ENCODE assay signal across 8 cellular contexts in the genomic region with DNA sequence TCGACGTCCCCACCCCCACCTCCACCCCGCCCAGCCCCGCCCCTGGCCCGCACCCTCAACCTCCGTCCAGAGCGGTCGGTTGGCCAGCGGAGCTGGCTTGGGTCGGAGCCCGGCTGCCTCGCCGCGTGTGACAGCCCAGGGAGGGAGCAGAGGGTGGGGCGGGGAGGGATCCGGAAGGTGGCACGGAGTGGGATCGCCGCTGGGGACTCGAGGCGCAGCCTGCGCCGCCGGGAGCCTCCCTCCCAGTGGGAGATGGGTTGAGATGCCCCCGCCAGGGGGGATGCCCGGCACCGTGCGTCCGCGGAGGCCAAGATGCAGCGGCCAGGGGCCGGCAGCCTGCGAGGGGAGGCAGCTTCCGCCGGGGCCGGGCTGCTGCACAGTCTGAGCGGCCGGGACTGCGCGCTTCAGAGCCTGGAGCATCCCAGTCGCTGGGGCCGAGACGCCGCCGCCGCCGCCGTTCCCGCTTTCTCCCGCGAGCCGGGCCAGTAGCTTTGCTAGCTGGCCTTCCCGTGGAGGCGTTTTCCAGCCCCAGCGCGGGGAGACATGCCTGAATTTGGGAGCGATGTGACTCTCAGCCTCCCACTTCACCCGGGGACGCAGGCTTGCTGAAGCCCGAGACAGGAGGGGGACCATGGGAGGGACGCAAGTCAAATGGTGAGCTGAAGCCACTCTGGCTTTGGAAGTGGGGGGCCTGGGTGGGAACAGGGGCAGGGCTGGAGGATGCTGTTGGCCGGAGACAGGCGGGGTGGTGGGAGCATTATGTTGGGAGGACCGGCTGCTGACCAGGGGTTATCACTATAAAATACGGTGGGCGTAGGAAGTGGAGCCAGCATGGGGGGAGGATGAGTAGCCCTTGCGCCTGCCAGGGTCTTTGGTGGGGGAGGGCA. TPM values are rescaled to one million over a fixed set of nuclear protein-coding genes. Genes with fewer than 3 reads are reported as not detected.
A peak's percentile ranks its signal among the peaks of the same experiment; 100 is the strongest.
DNase-seq lines count a peak whose midpoint lies in the region; ATAC-seq and TF ChIP-seq lines count a peak whose summit lies in the region.

No MANE protein-coding gene starts in this region.

- peaks cover 29% of the 10 kb centered on the region for H3K27me3 Mint-ChIP-seq in CD8-positive, alpha-beta T cell (ENCODE audit: low read depth)
- H3K27me3 Mint-ChIP-seq in activated CD8-positive, alpha-beta T cell treated with anti-CD3 and anti-CD28 coated beads, Interleukin-2, amount 10 ng/mL, durations not matched to agents 7 days and 5 days (ENCODE audit: low read depth) = peaks cover 18% of the 10 kb centered on the region

- H3K9ac ChIP-seq in mucosa of rectum (ENCODE audit: low read depth in 1 of 2, low read length in 2 of 2) = peak overlapping the region; percentile 44 to 62

- H3K27ac ChIP-seq in CD8-positive, alpha-beta T cell (ENCODE audit: low read depth, low read length) = no peak overlapping the region
- peak overlapping the region; percentile 71 to 96 (median 90) for H3K27ac ChIP-seq in esophagus squamous epithelium
- H3K27ac ChIP-seq in mucosa of rectum (ENCODE audit: low read depth in 2 of 2, low read length in 2 of 2) = peak overlapping the region; percentile 61 to 62
- no peak overlapping the region for H3K27ac ChIP-seq in thymus (ENCODE audit: low read depth)

- DNase-seq in CD8-positive, alpha-beta T cell = peak in 2 of 7 experiments; percentile 14 to 15
- peak; percentile 22 for DNase-seq in activated CD8-positive, alpha-beta T cell treated with anti-CD3 and anti-CD28 coated beads, Interleukin-2, amount 10 ng/mL, durations not matched to agents 7 days and 5 days
- no peak for DNase-seq in esophagus squamous epithelium (lab: John Stamatoyannopoulos, UW)
- no peak for DNase-seq in NCI-H2081 (lab: John Stamatoyannopoulos, UW)

- peaks cover 7% of the 10 kb centered on the region for H3K4me1 ChIP-seq in CD8-positive, alpha-beta T cell (ENCODE audit: insufficient read depth, low read length)
- H3K4me1 ChIP-seq in esophagus squamous epithelium = peaks cover 10 to 67% (median 25%) of the 10 kb centered on the region in 3 donors
- H3K4me1 ChIP-seq in mucosa of rectum (ENCODE audit: control insufficient read depth in 2 of 2, insufficient read depth in 2 of 2, low read length in 2 of 2) = peaks cover 7 to 17% of the 10 kb centered on the region in 2 donors
- H3K4me1 ChIP-seq in thymus (ENCODE audit: control insufficient read depth, insufficient read depth, low read length) = peaks cover 5% of the 10 kb centered on the region

- H3K36me3 Mint-ChIP-seq in CD8-positive, alpha-beta T cell = no peaks in the 10 kb centered on the region
- no peaks in the 10 kb centered on the region for H3K36me3 Mint-ChIP-seq in activated CD8-positive, alpha-beta T cell treated with anti-CD3 and anti-CD28 coated beads, Interleukin-2, amount 10 ng/mL, durations not matched to agents 7 days and 5 days (ENCODE audit: low read depth)

- no peak for TF ChIP-seq CTCF in CD8-positive, alpha-beta T cell (IDR thresholded peaks at IDR 0.05)
- TF ChIP-seq CTCF in esophagus squamous epithelium (IDR thresholded peaks at IDR 0.05) = peak in 1 of 6 experiments; percentile 6

- 4 to 20% methylated on average over 6 to 28 of the region's 67 CpGs for WGBS in esophagus squamous epithelium, 2 donors
- WGBS in thymus = 6% methylated on average over 67 of the region's 67 CpGs

- no peaks in the 10 kb centered on the region for H3K9me3 Mint-ChIP-seq in CD8-positive, alpha-beta T cell
- no peaks in the 10 kb centered on the region for H3K9me3 Mint-ChIP-seq in activated CD8-positive, alpha-beta T cell treated with anti-CD3 and anti-CD28 coated beads, Interleukin-2, amount 10 ng/mL, durations not matched to agents 7 days and 5 days (ENCODE audit: insufficient read depth)

- TF ChIP-seq POLR2A in esophagus squamous epithelium (IDR thresholded peaks at IDR 0.05) = peak in 2 of 4 donors; percentile 42 to 50

- CTCF ChIA-PET in CD8-positive, alpha-beta T cell (lab: Charles Lee) = interaction anchor here (1.0 to 10.9 kb wide), 2 partner anchors 45 to 105 kb away, joined by 3 to 132 read pairs; no protein-coding TSS in a partner anchor
- CTCF ChIA-PET in activated CD8-positive, alpha-beta T cell treated with anti-CD3 and anti-CD28 coated beads, Interleukin-2, amount 10 ng/mL, durations not matched to agents 7 days and 5 days (lab: Charles Lee) = interaction anchor here (1.4 to 9.3 kb wide), 2 partner anchors 45 to 106 kb away, joined by 3 to 261 read pairs; partner anchors contain the start of genes ALG9 and DIXDC1

- H3K9me3 ChIP-seq in CD8-positive, alpha-beta T cell (ENCODE audit: low read length) = no peaks in the 10 kb centered on the region
- H3K9me3 ChIP-seq in esophagus squamous epithelium = no peaks in the 10 kb centered on the region
- no peaks in the 10 kb centered on the region for H3K9me3 ChIP-seq in mucosa of rectum (ENCODE audit: control insufficient read depth in 2 of 2, low read length in 2 of 2)
- no peaks in the 10 kb centered on the region for H3K9me3 ChIP-seq in thymus (ENCODE audit: control insufficient read depth)

- intact Hi-C loops in CD8-positive, alpha-beta T cell (cut with DNase I, micrococcal nuclease) = no loop called here
- intact Hi-C loops in esophagus squamous epithelium (cut with DNase I) = loop anchor here (5.0 kb wide), 2 partner anchors 35 to 100 kb away; partner anchors contain the start of genes CFAP68 and FDXACB1

- POLR2A ChIA-PET in CD8-positive, alpha-beta T cell (lab: Charles Lee) = no interaction called here
- POLR2A ChIA-PET in activated CD8-positive, alpha-beta T cell treated with anti-CD3 and anti-CD28 coated beads, Interleukin-2, amount 10 ng/mL, durations not matched to agents 7 days and 5 days (lab: Charles Lee) = no interaction called here

- peaks cover 7% of the 10 kb centered on the region for H3K4me1 Mint-ChIP-seq in CD8-positive, alpha-beta T cell (ENCODE audit: low read depth)
- H3K4me1 Mint-ChIP-seq in activated CD8-positive, alpha-beta T cell treated with anti-CD3 and anti-CD28 coated beads, Interleukin-2, amount 10 ng/mL, durations not matched to agents 7 days and 5 days (ENCODE audit: low read depth) = peaks cover 6% of the 10 kb centered on the region

- no peaks in the 10 kb centered on the region for H3K27me3 ChIP-seq in CD8-positive, alpha-beta T cell (ENCODE audit: insufficient read depth, low read length)
- H3K27me3 ChIP-seq in esophagus squamous epithelium = no peaks in the 10 kb centered on the region
- H3K27me3 ChIP-seq in mucosa of rectum (ENCODE audit: control insufficient read depth in 2 of 2, insufficient read depth in 2 of 2, low read length in 2 of 2) = peaks cover 0 to 5% of the 10 kb centered on the region in 2 donors
- H3K27me3 ChIP-seq in thymus (ENCODE audit: control insufficient read depth, insufficient read depth) = peaks cover 2% of the 10 kb centered on the region

- no peak overlapping the region for H3K27ac Mint-ChIP-seq in CD8-positive, alpha-beta T cell
- no peak overlapping the region for H3K27ac Mint-ChIP-seq in activated CD8-positive, alpha-beta T cell treated with anti-CD3 and anti-CD28 coated beads, Interleukin-2, amount 10 ng/mL, durations not matched to agents 7 days and 5 days

- no peaks in the 10 kb centered on the region for H3K36me3 ChIP-seq in CD8-positive, alpha-beta T cell (ENCODE audit: insufficient read depth, low read length)
- H3K36me3 ChIP-seq in esophagus squamous epithelium (peaks cover 0 to 6% (median 0%) of the 10 kb centered on the region in 3 donors), mucosa of rectum (ENCODE audit: control insufficient read depth in 2 of 2, insufficient read depth in 2 of 2, low read length in 2 of 2) (no peaks in the 10 kb centered on the region), thymus (ENCODE audit: control insufficient read depth, insufficient read depth) (no peaks in the 10 kb centered on the region)

- peak; percentile 58 for ATAC-seq in CD8-positive, alpha-beta T cell
- peak; percentile 38 for ATAC-seq in HG02870 (IDR thresholded peaks at IDR 0.05; ENCODE audit: unreplicated experiment)
- peak; percentile 85 for ATAC-seq in activated CD8-positive, alpha-beta T cell treated with anti-CD3 and anti-CD28 coated beads, Interleukin-2, amount 10 ng/mL, durations not matched to agents 7 days and 5 days
- ATAC-seq in GM19324 (IDR thresholded peaks at IDR 0.05; ENCODE audit: low FRiP score, unreplicated experiment) = no peak

- H3K4me3 ChIP-seq in CD8-positive, alpha-beta T cell (ENCODE audit: low read depth, low read length) = peak overlapping the region; percentile 36
- peak overlapping the region; percentile 61 to 89 (median 62) for H3K4me3 ChIP-seq in esophagus squamous epithelium
- peak overlapping the region; percentile 67 to 71 for H3K4me3 ChIP-seq in mucosa of rectum (ENCODE audit: low read length in 2 of 2)
- peak overlapping the region; percentile 47 for H3K4me3 ChIP-seq in thymus (ENCODE audit: low read length)

- H3K4me3 Mint-ChIP-seq in CD8-positive, alpha-beta T cell = peak overlapping the region; percentile 70
- H3K4me3 Mint-ChIP-seq in activated CD8-positive, alpha-beta T cell treated with anti-CD3 and anti-CD28 coated beads, Interleukin-2, amount 10 ng/mL, durations not matched to agents 7 days and 5 days = peak overlapping the region; percentile 65

RNA-seq across cellular contexts. Expression of gene DIXDC1, which starts 40.2 kb away (rescaled TPM):
- under 1 TPM; 0.22 to 0.39 TPM for total RNA-seq in CD8-positive, alpha-beta T cell
- total RNA-seq in activated CD8-positive, alpha-beta T cell treated with anti-CD3 and anti-CD28 coated beads, Interleukin-2, amount 10 ng/mL, durations not matched to agents 7 days and 5 days = 1 to 10 TPM; 3.1 to 5.1 TPM
- 10 to 100 TPM in 2 of 4 donors, 1 to 10 TPM in 2; 2.8 to 26.1 (median 9.2) TPM for total RNA-seq in esophagus squamous epithelium
- polyA plus RNA-seq in thymus = 2.8 TPM

RNA-seq across cellular contexts. Expression of gene DLAT, which starts 47.8 kb away (rescaled TPM):
- total RNA-seq in CD8-positive, alpha-beta T cell = 10 to 100 TPM; 14.5 to 14.7 TPM
- 10 to 100 TPM; 35.4 to 36.7 TPM for total RNA-seq in activated CD8-positive, alpha-beta T cell treated with anti-CD3 and anti-CD28 coated beads, Interleukin-2, amount 10 ng/mL, durations not matched to agents 7 days and 5 days
- total RNA-seq in esophagus squamous epithelium = 10 to 100 TPM; 28.9 to 56.5 (median 39.4) TPM
- 13.3 TPM for polyA plus RNA-seq in thymus

RNA-seq across cellular contexts. Expression of gene C11orf52, which starts 58.7 kb away (rescaled TPM):
- total RNA-seq in CD8-positive, alpha-beta T cell = not detected
- total RNA-seq in activated CD8-positive, alpha-beta T cell treated with anti-CD3 and anti-CD28 coated beads, Interleukin-2, amount 10 ng/mL, durations not matched to agents 7 days and 5 days = not detected
- total RNA-seq in esophagus squamous epithelium = 10 to 100 TPM in 1 of 4 donors, 1 to 10 TPM in 3; 2.4 to 10.2 (median 3.7) TPM
- 3.6 TPM for polyA plus RNA-seq in thymus

Comparison
In these comparisons a context has a peak if more than half of its experiments do, and no peak if none do; other contexts are left out.
1. H3K27ac ChIP-seq: peak in esophagus squamous epithelium (4 of 4) and mucosa of rectum (2 of 2); none in CD8-positive, alpha-beta T cell (single experiment) and thymus (single experiment).
2. Peak in every context shown above with its lines, with median percentiles within 50 percentile points of each other: H3K4me3 ChIP-seq.